In the genomic region with DNA sequence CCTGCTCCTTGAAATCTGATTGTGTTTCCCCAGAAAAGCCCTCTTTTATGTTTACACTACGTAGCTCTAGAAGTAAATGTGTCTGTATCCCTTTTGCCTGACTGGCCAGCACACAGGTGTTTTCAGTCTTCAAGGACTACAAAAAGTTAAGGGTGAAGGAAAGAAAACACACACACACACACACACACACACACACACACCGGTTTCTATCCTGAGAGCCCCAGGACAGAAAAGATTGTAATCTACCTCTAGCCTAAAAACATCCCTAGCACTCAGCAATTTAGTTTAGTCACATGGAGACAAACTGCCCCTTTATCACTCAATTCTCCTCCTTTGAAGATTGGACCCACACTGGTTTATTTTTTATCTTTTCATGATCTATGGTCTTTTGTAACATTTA, we compare ENCODE assay signal across 20 cellular contexts. TPM values are rescaled to one million over a fixed set of nuclear protein-coding genes. Genes with fewer than 3 reads are reported as not detected.
A peak's percentile ranks its signal among the peaks of the same experiment; 100 is the strongest.
DNase-seq lines count a peak whose midpoint lies in the region; ATAC-seq and TF ChIP-seq lines count a peak whose summit lies in the region.
"Had no signal": no experiment of that assay in that cellular context is flagged by ENCODE, and none has a peak within 500 bp of the region (broad histone marks: within the 10 kb centered on the region; RNA-seq: fewer than 3 reads in every experiment).

No MANE protein-coding gene starts in this region.

- no peaks in the 10 kb centered on the region; the same call in 1 of the 2 replicates for H3K4me1 ChIP-seq in H9 (ENCODE audit: insufficient read depth, low read length)
- peaks cover 25% of the 10 kb centered on the region for H3K4me1 ChIP-seq in iPS-20b (ENCODE audit: insufficient read depth, low read length)
- no peaks in the 10 kb centered on the region for H3K4me1 ChIP-seq in parathyroid adenoma
- H3K4me1 ChIP-seq: A549 had no signal

- no peak overlapping the region for H3K56ac ChIP-seq in H9 (ENCODE audit: insufficient read length, low read depth, low read length)

- H3K36me3 ChIP-seq in iPS-20b (ENCODE audit: insufficient read depth, low read depth, low read length), result no peaks in the 10 kb centered on the region
- no peaks in the 10 kb centered on the region for H3K36me3 ChIP-seq in parathyroid adenoma (ENCODE audit: control insufficient read depth, insufficient read depth, low read length)
- H3K36me3 ChIP-seq: BE2C had no signal

- no peak overlapping the region for H3K27ac ChIP-seq in H9 (ENCODE audit: insufficient read length, low read depth, low read length)
- no peak overlapping the region for H3K27ac ChIP-seq in iPS-20b (ENCODE audit: low read length)
- no peak overlapping the region for H3K27ac ChIP-seq in parathyroid adenoma
- H3K27ac ChIP-seq: A549, C4-2B, HL-60 had no signal

- H2AK5ac ChIP-seq in H9 (ENCODE audit: insufficient read length, low read length), result no peak overlapping the region

- H4K20me1 ChIP-seq in H9 (ENCODE audit: control insufficient read depth, insufficient read depth, insufficient read length), result no peaks in the 10 kb centered on the region

- no peak overlapping the region for H2BK15ac ChIP-seq in H9 (ENCODE audit: low read depth, low read length)

- H3K4me3 Mint-ChIP-seq in H9, result no peak overlapping the region
- H3K4me3 Mint-ChIP-seq: CD8-positive, alpha-beta T cell had no signal

- H3K4me2 ChIP-seq in H9 (ENCODE audit: insufficient read depth, insufficient read length, low read length) (no peak overlapping the region), parathyroid adenoma (ENCODE audit: low read length) (peak overlapping the region; percentile 53)
- H3K4me2 ChIP-seq: A549 had no signal

- no peak overlapping the region for H2BK12ac ChIP-seq in H9 (ENCODE audit: insufficient read length, low read depth, low read length)

- H3K9me3 ChIP-seq in H9 (ENCODE audit: control insufficient read depth, low read depth, low read length) (no peaks in the 10 kb centered on the region), iPS-20b (ENCODE audit: insufficient read depth, low read depth, low read length) (no peaks in the 10 kb centered on the region), parathyroid adenoma (ENCODE audit: control insufficient read depth, low read length) (no peaks in the 10 kb centered on the region)
- H3K9me3 ChIP-seq: A549, BE2C had no signal

- H3K23me2 ChIP-seq in H9 (ENCODE audit: insufficient read length, low read depth, low read length, poor library complexity, severe bottlenecking), result no peaks in the 10 kb centered on the region

- DNase-seq in H9, result no peak
- DNase-seq in NCI-H2227 (lab: John Stamatoyannopoulos, UW; ENCODE audit: unreplicated experiment), result peak; percentile 82
- no peak for DNase-seq in activated CD8-positive, alpha-beta memory T cell treated with anti-CD3 and anti-CD28 coated beads, Interleukin-2, amount 50 U/mL, for 48 hours
- DNase-seq in MV-4-11 (lab: John Stamatoyannopoulos, UW), result no peak
- DNase-seq in cerebellum (ENCODE audit: low spot score), result no peak
- DNase-seq: BE2C; CD8-positive, alpha-beta T cell; COR-L47; DMS153; DMS79 treated with DMSO at 0.1 percent for 48 hours; EL; GDM1; IMR-90 had no signal

- H4K5ac ChIP-seq in H9 (ENCODE audit: insufficient read length, low read depth, low read length), result no peak overlapping the region

- no peak overlapping the region for H4K8ac ChIP-seq in H9 (replicated peaks; ENCODE audit: insufficient read length, low read depth, low read length)

- H3T11ph ChIP-seq in H9 (ENCODE audit: low read length), result no peak overlapping the region

- H3K23ac ChIP-seq in H9 (ENCODE audit: insufficient read length, low read depth, low read length), result no peak overlapping the region

- no peak overlapping the region for H2BK120ac ChIP-seq in H9 (ENCODE audit: low read depth, low read length, poor library complexity, severe bottlenecking)

- no peaks in the 10 kb centered on the region for H3K36me3 Mint-ChIP-seq in H9 (ENCODE audit: insufficient read depth in 1 of 3, low read depth in 3 of 3)
- H3K36me3 Mint-ChIP-seq: CD8-positive, alpha-beta T cell had no signal

- no CpG with 5 or more reads among the region's 2 CpGs for WGBS in H9 (ENCODE audit: extremely low coverage, insufficient read length, low lambda C conversion rate)

- no peak overlapping the region for H4K91ac ChIP-seq in H9 (ENCODE audit: insufficient read length, low read depth, low read length)

- H3K9ac ChIP-seq in H9 (ENCODE audit: extremely low read depth, insufficient read length, low read length), result no peak overlapping the region
- peak overlapping the region; percentile 45; the same call in 1 of the 2 replicates for H3K9ac ChIP-seq in iPS-20b (ENCODE audit: low read depth, low read length)
- H3K9ac ChIP-seq in parathyroid adenoma, result no peak overlapping the region

- no peak overlapping the region for H3K4ac ChIP-seq in H9 (ENCODE audit: low read depth, low read length)

- H3K79me1 ChIP-seq in H9 (ENCODE audit: insufficient read depth, low read depth, low read length, poor library complexity, severe bottlenecking), result no peaks in the 10 kb centered on the region

- no peaks in the 10 kb centered on the region for H3K27me3 Mint-ChIP-seq in H9 (ENCODE audit: low read depth)

- H2AFZ ChIP-seq in H9 (ENCODE audit: low read length), result no peak overlapping the region
- no peak overlapping the region for H2AFZ ChIP-seq in parathyroid adenoma

- H3K79me2 ChIP-seq in H9 (ENCODE audit: insufficient read depth, low read length) (no peaks in the 10 kb centered on the region), parathyroid adenoma (no peaks in the 10 kb centered on the region)

- peak overlapping the region; percentile 20; the same call in 1 of the 2 replicates for H3K4me3 ChIP-seq in iPS-20b (ENCODE audit: low read length)
- H3K4me3 ChIP-seq in parathyroid adenoma (ENCODE audit: low read depth, low read length), result no peak overlapping the region
- H3K4me3 ChIP-seq: A549 had no signal

- no peaks in the 10 kb centered on the region for H3K27me3 ChIP-seq in H9 (ENCODE audit: insufficient read depth, low read length)
- H3K27me3 ChIP-seq in iPS-20b (ENCODE audit: insufficient read depth, low read length), result no peaks in the 10 kb centered on the region
- no peaks in the 10 kb centered on the region for H3K27me3 ChIP-seq in parathyroid adenoma (ENCODE audit: control insufficient read depth, insufficient read depth, low read length)
- H3K27me3 ChIP-seq: BE2C had no signal

- peak overlapping the region in 2 of 3 experiments; percentile 16 to 70; a peak in 4 of 7 replicates for H3K27ac Mint-ChIP-seq in H9
- H3K27ac Mint-ChIP-seq: CD8-positive, alpha-beta T cell had no signal

- H2BK5ac ChIP-seq in H9 (ENCODE audit: insufficient read length, low read length), result no peak overlapping the region

- H3K18ac ChIP-seq in H9 (ENCODE audit: insufficient read length, low read depth, low read length), result no peak overlapping the region

- H2BK20ac ChIP-seq in H9 (ENCODE audit: low read depth, low read length, poor library complexity, severe bottlenecking), result no peak overlapping the region

- ATAC-seq in HG03159 (IDR thresholded peaks at IDR 0.05; ENCODE audit: unreplicated experiment), result no peak
- ATAC-seq: A549; CD8-positive, alpha-beta T cell; HCT116 had no signal

- no peak overlapping the region for H3K14ac ChIP-seq in H9 (ENCODE audit: insufficient read depth, low read length)

- TF ChIP-seq CTCF in H9 (conservative IDR thresholded peaks at IDR 0.05), result no peak
- no peak for TF ChIP-seq CTCF in parathyroid adenoma (IDR thresholded peaks at IDR 0.05)

- peaks cover 39 to 48% of the 10 kb centered on the region in 2 experiments for H3K4me1 Mint-ChIP-seq in H9

- no peaks in the 10 kb centered on the region for H3K9me3 Mint-ChIP-seq in H9
- H3K9me3 Mint-ChIP-seq: CD8-positive, alpha-beta T cell had no signal

RNA-seq across cellular contexts. Expression of gene TRIM45, which starts 15.7 kb away (rescaled TPM):
- total RNA-seq in H9 (2021), result 10.3 and 11.7 TPM in 2 replicates
- 7.6 TPM for total RNA-seq in cerebellum
